ENCODE assay signal across 17 cellular contexts in genomic region chr6:113927001-113927400, GRCh38. TPM values are rescaled to one million over a fixed set of nuclear protein-coding genes. Genes with fewer than 3 reads are reported as not detected.
DNase-seq lines count a peak whose midpoint lies in the region; ATAC-seq and TF ChIP-seq lines count a peak whose summit lies in the region.
"Had no signal": no experiment of that assay in that cellular context is flagged by ENCODE, and none has a peak within 500 bp of the region (broad histone marks: within the 10 kb centered on the region; RNA-seq: fewer than 3 reads in every experiment).

No MANE protein-coding gene starts in this region.

- intact Hi-C loops in left ventricle myocardium inferior (cut with micrococcal nuclease) (no loop called here), cardiac septum (cut with DNase I) (no loop called here)

- no peak overlapping the region for H3K4me3 ChIP-seq in left ventricle myocardium inferior
- H3K4me3 ChIP-seq: BLaER1 had no signal

- TF ChIP-seq CTCF in left ventricle myocardium inferior (IDR thresholded peaks at IDR 0.05; ENCODE audit: borderline replicate concordance) = no peak

- peaks cover 29% of the 10 kb centered on the region for H3K4me1 ChIP-seq in left ventricle myocardium inferior
- H3K4me1 ChIP-seq: BLaER1 had no signal

- no peak for ATAC-seq in HG02870 (IDR thresholded peaks at IDR 0.05; ENCODE audit: unreplicated experiment)
- ATAC-seq: CD8-positive, alpha-beta T cell had no signal

- peaks cover 31% of the 10 kb centered on the region for H3K9me3 ChIP-seq in left ventricle myocardium inferior (replicated peaks)

- no peaks in the 10 kb centered on the region for H3K27me3 ChIP-seq in left ventricle myocardium inferior (ENCODE audit: low read depth)
- H3K27me3 ChIP-seq: BLaER1 had no signal

- peak overlapping the region; percentile 68 for H3K27ac ChIP-seq in left ventricle myocardium inferior (replicated peaks)
- H3K27ac ChIP-seq: BLaER1 had no signal

- H3K36me3 ChIP-seq in left ventricle myocardium inferior = peaks cover 11% of the 10 kb centered on the region

- no peak for DNase-seq in left ventricle myocardium inferior
- no peak for DNase-seq in cardiac septum (ENCODE audit: low spot score)
- DNase-seq in NCI-H2196 treated with DMSO at 0.1 percent for 48 hours (lab: John Stamatoyannopoulos, UW; ENCODE audit: unreplicated experiment) = peak; percentile 4
- DNase-seq in kidney glomerular epithelial cell (lab: John Stamatoyannopoulos, UW) = peak; percentile 2
- no peak for DNase-seq in ureter (ENCODE audit: low spot score)
- no peak for DNase-seq in NCI-H748 (lab: John Stamatoyannopoulos, UW; ENCODE audit: unreplicated experiment)
- no peak for DNase-seq in medulla oblongata (ENCODE audit: extremely low spot score)
- DNase-seq: CD8-positive, alpha-beta T cell; MM.1S; NCI-H1092 treated with DMSO at 0.1 percent for 48 hours; NCI-H187; NCI-H2171 treated with DMSO at 0.1 percent for 48 hours; NCI-H524 treated with DMSO at 0.1 percent for 48 hours; RPMI8226; SIG-M5 had no signal

RNA-seq across cellular contexts. Expression of gene HDAC2, which starts 43.9 kb away (rescaled TPM):
- total RNA-seq in left ventricle myocardium inferior (44.3 TPM), cardiac septum (47.7 TPM), ureter (78.1 TPM)

Comparison
In these comparisons a context has a peak if more than half of its experiments do, and no peak if none do; other contexts are left out.
1. DNase-seq: peak in NCI-H2196 treated with DMSO at 0.1 percent for 48 hours (single experiment) and kidney glomerular epithelial cell (single experiment); none in left ventricle myocardium inferior (single experiment), cardiac septum (single experiment), ureter (single experiment), NCI-H748 (single experiment) and medulla oblongata (single experiment).